Comparison of ENCODE assay signal across 13 cellular contexts in the genomic region with DNA sequence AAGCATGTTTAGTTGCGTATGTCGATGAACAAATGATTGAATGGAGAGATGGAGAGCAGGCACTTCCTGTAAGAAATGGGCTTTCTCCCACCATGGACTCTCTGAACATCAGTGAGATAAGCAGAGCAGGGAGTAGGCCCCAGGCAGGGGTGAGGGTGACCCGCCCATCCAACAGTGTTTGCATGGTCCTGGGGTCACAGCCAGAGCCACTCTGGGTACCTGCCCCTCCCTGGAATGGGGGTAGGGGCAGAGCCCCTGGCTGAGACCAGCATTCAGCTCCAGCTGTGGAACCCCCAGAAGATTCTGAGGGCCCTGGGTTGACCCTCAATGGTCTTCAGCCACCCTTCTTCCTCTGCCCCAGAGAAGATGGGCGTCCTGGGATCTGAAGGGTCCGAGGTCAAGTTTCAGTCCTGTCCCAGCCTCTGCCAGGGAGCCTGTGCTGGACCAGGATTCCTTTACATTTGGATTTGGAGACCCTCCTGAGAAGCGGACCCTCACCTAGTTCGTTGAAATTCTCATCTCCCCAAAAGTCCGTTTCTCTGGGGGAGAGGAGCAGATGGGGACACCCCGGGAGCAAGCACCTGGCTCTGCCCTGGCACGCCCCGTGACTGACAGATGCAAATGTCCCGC. TPM values are rescaled to one million over a fixed set of nuclear protein-coding genes. Genes with fewer than 3 reads are reported as not detected.
DNase-seq lines count a peak whose midpoint lies in the region; ATAC-seq and TF ChIP-seq lines count a peak whose summit lies in the region.
"Had no signal": no experiment of that assay in that cellular context is flagged by ENCODE, and none has a peak within 500 bp of the region (broad histone marks: within the 10 kb centered on the region; RNA-seq: fewer than 3 reads in every experiment).

No MANE protein-coding gene starts in this region.

- WGBS in psoas muscle, 3 donors = 55 to 64% (median 60%) methylated on average over 12 of the region's 12 CpGs

- CTCF ChIA-PET in activated CD4-positive, alpha-beta memory T cell treated with anti-CD3 and anti-CD28 coated beads, Interleukin-2, amount 10 ng/mL, durations not matched to agents 7 days and 5 days (lab: Charles Lee) = interaction anchor here (0.7 to 1.4 kb wide), 4 partner anchors 9 to 176 kb away, joined by 3 to 11 read pairs (median 3); no protein-coding TSS in a partner anchor
- CTCF ChIA-PET in activated CD4-positive, alpha-beta memory T cell treated with anti-CD3 and anti-CD28 coated beads for 36 hours (lab: Charles Lee) = interaction anchor here (1.0 to 10.2 kb wide), 3 partner anchors 63 to 191 kb away, joined by 3 to 197 read pairs (median 6); a partner anchor contains a TSS

- H3K36me3 Mint-ChIP-seq in activated CD4-positive, alpha-beta memory T cell treated with anti-CD3 and anti-CD28 coated beads, Interleukin-2, amount 10 ng/mL, durations not matched to agents 7 days and 5 days (ENCODE audit: low read depth) = peaks cover 3% of the 10 kb centered on the region
- H3K36me3 Mint-ChIP-seq in activated CD4-positive, alpha-beta memory T cell treated with anti-CD3 and anti-CD28 coated beads for 36 hours = peaks cover 24% of the 10 kb centered on the region

- H3K27me3 ChIP-seq in Peyer's patch = peaks cover 0 to 38% of the 10 kb centered on the region in 2 donors
- peaks cover 74% of the 10 kb centered on the region for H3K27me3 ChIP-seq in iPS-18a (ENCODE audit: control insufficient read depth, insufficient read depth, low read length)
- H3K27me3 ChIP-seq in psoas muscle (ENCODE audit: insufficient read depth in 3 of 3, low read length in 2 of 3) = peaks cover 0 to 62% (median 32%) of the 10 kb centered on the region in 3 donors

- H3K4me3 Mint-ChIP-seq in activated CD4-positive, alpha-beta memory T cell treated with anti-CD3 and anti-CD28 coated beads, Interleukin-2, amount 10 ng/mL, durations not matched to agents 7 days and 5 days = no peak overlapping the region
- no peak overlapping the region for H3K4me3 Mint-ChIP-seq in activated CD4-positive, alpha-beta memory T cell treated with anti-CD3 and anti-CD28 coated beads for 36 hours

- H3K9me3 Mint-ChIP-seq in activated CD4-positive, alpha-beta memory T cell treated with anti-CD3 and anti-CD28 coated beads, Interleukin-2, amount 10 ng/mL, durations not matched to agents 7 days and 5 days = no peaks in the 10 kb centered on the region
- no peaks in the 10 kb centered on the region for H3K9me3 Mint-ChIP-seq in activated CD4-positive, alpha-beta memory T cell treated with anti-CD3 and anti-CD28 coated beads for 36 hours
- H3K9me3 Mint-ChIP-seq: activated CD4-positive, alpha-beta T cell treated with anti-CD3 and anti-CD28 coated beads, Interleukin-2, amount 10 ng/mL, durations not matched to agents 24 days and 14 days had no signal

- DNase-seq in activated CD4-positive, alpha-beta memory T cell treated with anti-CD3 and anti-CD28 coated beads, Interleukin-2, amount 10 ng/mL, durations not matched to agents 7 days and 5 days = peak; percentile 14
- no peak for DNase-seq in activated CD4-positive, alpha-beta memory T cell treated with anti-CD3 and anti-CD28 coated beads for 36 hours
- DNase-seq in Peyer's patch (peak in 2 of 3 donors; percentile 27 to 32), psoas muscle (no peak), EL (no peak)
- DNase-seq in central memory CD4-positive, alpha-beta T cell = no peak
- DNase-seq: GF-D8, SHP77 treated with DMSO at 0.1 percent for 48 hours had no signal

- no peak overlapping the region for H3K9ac ChIP-seq in iPS-18a (ENCODE audit: low read length)

- TF ChIP-seq POLR2A in Peyer's patch (IDR thresholded peaks at IDR 0.05) = no peak

- no peak overlapping the region for H3K27ac Mint-ChIP-seq in activated CD4-positive, alpha-beta memory T cell treated with anti-CD3 and anti-CD28 coated beads, Interleukin-2, amount 10 ng/mL, durations not matched to agents 7 days and 5 days
- no peak overlapping the region for H3K27ac Mint-ChIP-seq in activated CD4-positive, alpha-beta memory T cell treated with anti-CD3 and anti-CD28 coated beads for 36 hours
- H3K27ac Mint-ChIP-seq: activated CD4-positive, alpha-beta T cell treated with anti-CD3 and anti-CD28 coated beads, Interleukin-2, amount 10 ng/mL, durations not matched to agents 24 days and 14 days had no signal

- H3K4me3 ChIP-seq in Peyer's patch (peak overlapping the region in 1 of 4 donors; percentile 48), iPS-18a (ENCODE audit: low read length) (peak overlapping the region; percentile 71), psoas muscle (peak overlapping the region; percentile 59)

- ATAC-seq in psoas muscle (no peak), GM21423 (IDR thresholded peaks at IDR 0.05; ENCODE audit: unreplicated experiment) (no peak)

- peaks cover 44% of the 10 kb centered on the region for H3K27me3 Mint-ChIP-seq in activated CD4-positive, alpha-beta memory T cell treated with anti-CD3 and anti-CD28 coated beads, Interleukin-2, amount 10 ng/mL, durations not matched to agents 7 days and 5 days
- H3K27me3 Mint-ChIP-seq in activated CD4-positive, alpha-beta memory T cell treated with anti-CD3 and anti-CD28 coated beads for 36 hours = peaks cover 47% of the 10 kb centered on the region

- POLR2A ChIA-PET in activated CD4-positive, alpha-beta memory T cell treated with anti-CD3 and anti-CD28 coated beads, Interleukin-2, amount 10 ng/mL, durations not matched to agents 7 days and 5 days (lab: Charles Lee) = interaction anchor here (1.4 kb wide), 1 partner anchor 38 kb away, joined by 3 read pairs; no protein-coding TSS in a partner anchor
- POLR2A ChIA-PET in activated CD4-positive, alpha-beta memory T cell treated with anti-CD3 and anti-CD28 coated beads for 36 hours (lab: Charles Lee) = no interaction called here

- H3K27ac ChIP-seq in Peyer's patch = no peak overlapping the region
- no peak overlapping the region for H3K27ac ChIP-seq in iPS-18a (ENCODE audit: low read length)
- no peak overlapping the region for H3K27ac ChIP-seq in psoas muscle
- H3K27ac ChIP-seq: tibial nerve had no signal

- TF ChIP-seq CTCF in Peyer's patch (IDR thresholded peaks at IDR 0.05) = no peak
- no peak for TF ChIP-seq CTCF in psoas muscle (IDR thresholded peaks at IDR 0.05)

- H3K4me1 Mint-ChIP-seq in activated CD4-positive, alpha-beta memory T cell treated with anti-CD3 and anti-CD28 coated beads, Interleukin-2, amount 10 ng/mL, durations not matched to agents 7 days and 5 days = peaks cover 48% of the 10 kb centered on the region
- peaks cover 51% of the 10 kb centered on the region for H3K4me1 Mint-ChIP-seq in activated CD4-positive, alpha-beta memory T cell treated with anti-CD3 and anti-CD28 coated beads for 36 hours (ENCODE audit: low read depth)

- H3K4me1 ChIP-seq in Peyer's patch (peaks cover 3 to 51% (median 30%) of the 10 kb centered on the region in 4 donors), iPS-18a (ENCODE audit: control insufficient read depth, low read depth, low read length) (peaks cover 34% of the 10 kb centered on the region), psoas muscle (peaks cover 25% of the 10 kb centered on the region)

- H3K36me3 ChIP-seq in Peyer's patch (no peaks in the 10 kb centered on the region), iPS-18a (ENCODE audit: control insufficient read depth, low read depth, low read length) (no peaks in the 10 kb centered on the region), psoas muscle (ENCODE audit: insufficient read depth in 1 of 2, low read depth in 1 of 2) (no peaks in the 10 kb centered on the region)
- H3K36me3 ChIP-seq: tibial nerve had no signal

- H3K9me3 ChIP-seq in Peyer's patch (no peaks in the 10 kb centered on the region), iPS-18a (ENCODE audit: control insufficient read depth, low read depth, low read length) (no peaks in the 10 kb centered on the region), psoas muscle (no peaks in the 10 kb centered on the region)
- H3K9me3 ChIP-seq: tibial nerve had no signal

- intact Hi-C loops in activated CD4-positive, alpha-beta memory T cell treated with anti-CD3 and anti-CD28 coated beads for 36 hours (cut with micrococcal nuclease) = no loop called here
- intact Hi-C loops in psoas muscle (cut with DNase I) = no loop called here

RNA-seq across cellular contexts. Expression of a gene that starts 2.4 kb away (rescaled TPM):
- not detected for total RNA-seq in activated CD4-positive, alpha-beta memory T cell treated with anti-CD3 and anti-CD28 coated beads, Interleukin-2, amount 10 ng/mL, durations not matched to agents 7 days and 5 days
- total RNA-seq in activated CD4-positive, alpha-beta memory T cell treated with anti-CD3 and anti-CD28 coated beads for 36 hours = not detected
- total RNA-seq in Peyer's patch (not detected), psoas muscle (not detected)
- not detected for polyA plus RNA-seq in psoas muscle
- total RNA-seq: pulmonary artery endothelial cell, tibial nerve had no signal

RNA-seq across cellular contexts. Expression of a gene that starts 5.0 kb away (rescaled TPM):
- total RNA-seq in activated CD4-positive, alpha-beta memory T cell treated with anti-CD3 and anti-CD28 coated beads, Interleukin-2, amount 10 ng/mL, durations not matched to agents 7 days and 5 days = 10 to 100 TPM; 26.6 to 26.7 TPM
- 100 to 1,000 TPM; 168 to 172 TPM for total RNA-seq in activated CD4-positive, alpha-beta memory T cell treated with anti-CD3 and anti-CD28 coated beads for 36 hours
- total RNA-seq in Peyer's patch = 10 to 100 TPM in 2 of 4 donors, 1 to 10 TPM in 2; 7.7 to 25.6 (median 11.2) TPM
- 10 to 100 TPM; 12.3 to 18.5 (median 14.7) TPM for total RNA-seq in psoas muscle
- 10 to 100 TPM; 19.3 to 52.6 (median 24.3) TPM for polyA plus RNA-seq in psoas muscle

RNA-seq across cellular contexts. Expression of a gene that starts 40.0 kb away (rescaled TPM):
- 100 to 1,000 TPM; 142 to 145 TPM for total RNA-seq in activated CD4-positive, alpha-beta memory T cell treated with anti-CD3 and anti-CD28 coated beads, Interleukin-2, amount 10 ng/mL, durations not matched to agents 7 days and 5 days
- total RNA-seq in activated CD4-positive, alpha-beta memory T cell treated with anti-CD3 and anti-CD28 coated beads for 36 hours = 100 to 1,000 TPM in 1 of 2 experiments, 10 to 100 TPM in 1; 93.2 to 105 TPM
- total RNA-seq in Peyer's patch (100 to 1,000 TPM; 142 to 367 (median 173) TPM), psoas muscle (10 to 100 TPM; 52.6 to 59.8 (median 57.3) TPM)
- 10 to 100 TPM; 12.0 to 58.3 (median 24.7) TPM for polyA plus RNA-seq in psoas muscle

Comparison
In these comparisons a context has a peak if more than half of its experiments do, and no peak if none do; other contexts are left out.
1. DNase-seq: peak in activated CD4-positive, alpha-beta memory T cell treated with anti-CD3 and anti-CD28 coated beads, Interleukin-2, amount 10 ng/mL, durations not matched to agents 7 days and 5 days (single experiment) and Peyer's patch (2 of 3); none in activated CD4-positive, alpha-beta memory T cell treated with anti-CD3 and anti-CD28 coated beads for 36 hours (single experiment), psoas muscle (0 of 2), EL (single experiment) and central memory CD4-positive, alpha-beta T cell (single experiment).
2. RNA of a gene that starts 5.0 kb away (total RNA-seq): 168 to 172 TPM in activated CD4-positive, alpha-beta memory T cell treated with anti-CD3 and anti-CD28 coated beads for 36 hours; 26.6 to 26.7 TPM in activated CD4-positive, alpha-beta memory T cell treated with anti-CD3 and anti-CD28 coated beads, Interleukin-2, amount 10 ng/mL, durations not matched to agents 7 days and 5 days, 12.3 to 18.5 TPM in psoas muscle and 7.7 to 25.6 TPM in Peyer's patch; every median in the first group is over 4 times any median in the second.